In the genomic region with DNA sequence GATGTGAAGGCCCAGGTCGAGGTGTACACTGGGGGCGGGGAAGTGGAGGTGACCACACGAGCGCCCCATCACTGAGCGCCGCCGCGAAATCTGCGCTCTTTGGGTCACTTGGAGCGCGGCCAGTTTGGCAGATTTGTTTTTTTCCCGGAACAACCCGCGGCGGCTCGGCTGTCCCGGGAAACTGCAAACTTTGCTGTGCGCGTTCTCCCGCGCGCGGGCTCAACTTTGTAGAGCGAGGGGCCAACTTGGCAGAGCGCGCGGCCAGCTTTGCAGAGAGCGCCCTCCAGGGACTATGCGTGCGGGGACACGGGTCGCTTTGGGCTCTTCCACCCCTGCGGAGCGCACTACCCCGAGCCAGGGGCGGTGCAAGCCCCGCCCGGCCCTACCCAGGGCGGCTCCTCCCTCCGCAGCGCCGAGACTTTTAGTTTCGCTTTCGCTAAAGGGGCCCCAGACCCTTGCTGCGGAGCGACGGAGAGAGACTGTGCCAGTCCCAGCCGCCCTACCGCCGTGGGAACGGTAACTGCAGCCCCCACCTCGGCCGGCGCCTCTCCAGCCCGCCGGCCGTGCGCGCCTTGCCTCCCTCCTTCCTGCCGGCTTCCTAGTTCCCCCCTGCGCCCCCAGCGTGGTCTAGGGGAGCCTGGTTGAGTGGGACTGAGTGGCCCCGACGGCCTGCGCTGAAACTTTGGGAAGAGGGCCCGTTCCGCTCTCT, we compare ENCODE assay signal across 8 cellular contexts. TPM values are rescaled to one million over a fixed set of nuclear protein-coding genes. Genes with fewer than 3 reads are reported as not detected.
DNase-seq lines count a peak whose midpoint lies in the region; FAIRE-seq and TF ChIP-seq lines count a peak whose summit lies in the region.

A gene (plus strand): TSS at position 450 of the 709 bp plus-strand sequence. CDS start 17,582 bp downstream, outside the sequence.

- peak within 1 kb of the TSS; percentile 98 for H2AFZ ChIP-seq in hepatocyte

- peak within 1 kb of the TSS; percentile 92 for H3K4me3 Mint-ChIP-seq in HFFc6

- DNase-seq in GM12891 (ENCODE audit: insufficient read length, low spot score) (peak; percentile 75), HFFc6 (peak; percentile 70), NB4 (ENCODE audit: low read depth) (peak; percentile 94), T-helper 9 cell (peak; percentile 64), astrocyte of the cerebellum (ENCODE audit: low read depth) (peak; percentile 38), hepatocyte (ENCODE audit: low spot score) (peak; percentile 92), retinal pigment epithelial cell (ENCODE audit: low read depth) (peak; percentile 30), OCI-M2 (lab: John Stamatoyannopoulos, UW; ENCODE audit: unreplicated experiment) (no peak)

- FAIRE-seq in GM12891 (lab: Jason Lieb, UNC) = peak; percentile 75

- TF ChIP-seq CTCF in HFFc6 (IDR thresholded peaks at IDR 0.05) = no peak
- TF ChIP-seq CTCF in NB4 (IDR thresholded peaks at IDR 0.05; ENCODE audit: low read depth, low read length) = peak; percentile 27
- TF ChIP-seq CTCF in astrocyte of the cerebellum (IDR thresholded peaks at IDR 0.05; ENCODE audit: low read depth, low read length, missing control alignments) = no peak
- TF ChIP-seq CTCF in hepatocyte (IDR thresholded peaks at IDR 0.05; ENCODE audit: poor library complexity) = no peak
- peak; percentile 28 for TF ChIP-seq CTCF in retinal pigment epithelial cell (conservative IDR thresholded peaks at IDR 0.05; ENCODE audit: low read depth, low read length)

- peaks cover 8% of the 10 kb centered on the region for H3K27me3 Mint-ChIP-seq in HFFc6 (ENCODE audit: insufficient read depth)

- in situ Hi-C loops in astrocyte of the cerebellum (cut with HindIII; ENCODE audit: low sequenced_read_pairs) = no loop called here

- peak within 1 kb of the TSS; percentile 97 for H3K27ac ChIP-seq in hepatocyte

- H3K36me3 ChIP-seq in hepatocyte (replicated peaks; ENCODE audit: insufficient read depth, low read depth) = no peaks in the 10 kb centered on the region

- H3K4me1 Mint-ChIP-seq in HFFc6 (ENCODE audit: low read depth) = peaks cover 26% of the 10 kb centered on the region

- under 1% methylated on average over 60 of the region's 67 CpGs for WGBS in hepatocyte (ENCODE audit: low lambda C conversion rate, missing lambda C conversion rate)

- peak within 1 kb of the TSS; percentile 97 for H3K4me2 ChIP-seq in hepatocyte

- no peaks in the 10 kb centered on the region for H3K27me3 ChIP-seq in hepatocyte

- TF ChIP-seq POLR2A in GM12891 (IDR thresholded peaks at IDR 0.05; ENCODE audit: low read depth, low read length) = peak; percentile 69
- TF ChIP-seq POLR2A in NB4 (IDR thresholded peaks at IDR 0.05; ENCODE audit: extremely low read depth, insufficient read length) = no peak

- H3K4me3 ChIP-seq in NB4 (ENCODE audit: low read depth, low read length) (peak within 1 kb of the TSS; percentile 74), astrocyte of the cerebellum (ENCODE audit: low read depth, low read length) (peak within 1 kb of the TSS; percentile 97), hepatocyte (peak within 1 kb of the TSS; percentile 83), retinal pigment epithelial cell (ENCODE audit: low read length) (peak within 1 kb of the TSS; percentile 92)

- peaks cover 16% of the 10 kb centered on the region for H3K36me3 Mint-ChIP-seq in HFFc6 (ENCODE audit: low read depth)

- H4K20me1 ChIP-seq in hepatocyte (ENCODE audit: insufficient read depth, poor library complexity, severe bottlenecking) = no peaks in the 10 kb centered on the region

- H3K4me1 ChIP-seq in hepatocyte (ENCODE audit: insufficient read depth) = peaks cover 11% of the 10 kb centered on the region

- no peaks in the 10 kb centered on the region for H3K9me2 ChIP-seq in hepatocyte (replicated peaks; ENCODE audit: insufficient read depth)

- H3K9me3 ChIP-seq in hepatocyte (ENCODE audit: low read depth) = no peaks in the 10 kb centered on the region

- peaks cover 40% of the 10 kb centered on the region for H3K79me2 ChIP-seq in hepatocyte

- peaks cover 7% of the 10 kb centered on the region; the same call in 1 of the 2 replicates for H3K9me3 Mint-ChIP-seq in HFFc6

- H3K27ac Mint-ChIP-seq in HFFc6 = peak within 1 kb of the TSS; percentile 89

TF ChIP-seq in GM12891, 5 proteins besides CTCF, POLR2A, EP300 and RAD21:
- peak; percentile 40 for TF ChIP-seq TAF1 (IDR thresholded peaks at IDR 0.05; ENCODE audit: low read depth, low read length)
- TF ChIP-seq SPI1 (IDR thresholded peaks at IDR 0.05; ENCODE audit: low read depth, low read length) = no peak
- peak; percentile 68 for TF ChIP-seq POLR2AphosphoS5 (IDR thresholded peaks at IDR 0.05; ENCODE audit: low read depth, low read length)
- TF ChIP-seq POU2F2 (IDR thresholded peaks at IDR 0.05; ENCODE audit: low read depth, low read length) = 0 out of 2 replicates have a peak, but pooled peaks have one; percentile 10
- no peak for TF ChIP-seq PAX5 (IDR thresholded peaks at IDR 0.05; ENCODE audit: insufficient read depth, low read length, severe bottlenecking)

RNA-seq across cellular contexts. Expression of the gene that starts here (rescaled TPM):
- polyA plus RNA-seq in GM12891 (2012; ENCODE audit: low read depth, missing spikeins) = 15.2 TPM
- total RNA-seq in HFFc6 (2021; fragmentation: NEBNext Ultra II Directional; extraction: Animal tissue kit (Norgen Biotek cat#: 25700)) = 10 to 100 TPM; 16.9 to 20.0 (median 18.9) TPM
- 32.9 and 35.0 TPM in 2 replicates for total RNA-seq in hepatocyte
- 19.8 and 24.8 TPM in 2 replicates for polyA plus RNA-seq in hepatocyte

Comparison
In these comparisons a context has a peak if more than half of its experiments do, and no peak if none do; other contexts are left out.
1. CTCF ChIP-seq: peak in NB4 (single experiment) and retinal pigment epithelial cell (single experiment); none in HFFc6 (single experiment), astrocyte of the cerebellum (single experiment) and hepatocyte (single experiment).
2. Peak in every context shown above with its lines, with median percentiles within 50 percentile points of each other: H3K4me3 ChIP-seq.